22 cellular contexts compared by ENCODE assay signal in the genomic region with DNA sequence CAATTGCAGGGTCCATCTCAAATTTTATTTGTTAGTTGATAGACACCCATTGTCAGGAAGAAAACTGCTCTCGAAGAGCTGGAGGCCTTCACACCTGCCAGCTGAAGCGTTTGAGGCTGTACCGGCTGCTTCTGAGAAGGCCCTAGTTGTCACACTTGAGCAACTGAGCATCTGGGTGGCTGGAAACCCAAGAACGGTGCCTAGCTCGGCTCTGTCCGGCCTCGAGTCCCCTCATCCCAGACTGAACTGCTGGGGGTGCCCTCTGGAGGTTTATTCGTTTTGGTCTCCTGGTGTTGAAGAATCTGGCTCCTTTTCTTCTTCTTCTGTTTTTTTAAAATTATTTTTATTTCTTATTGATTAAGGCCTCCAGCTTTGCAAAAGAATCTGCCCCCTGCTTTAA.
"Had no signal": no experiment of that assay in that cellular context is flagged by ENCODE, and none has a peak within 500 bp of the region (broad histone marks: within the 10 kb centered on the region; RNA-seq: fewer than 3 reads in every experiment).

No MANE protein-coding gene starts in this region.

- ATAC-seq: activated CD4-positive, CD25-positive, alpha-beta regulatory T cell treated with anti-CD3 and anti-CD28 coated beads, Interleukin-2, amount 50 U/mL, for 24 hours; activated T-cell treated with anti-CD3 and anti-CD28 coated beads, Interleukin-2, amount 50 U/mL, for 72 hours; mucosa of descending colon; sciatic nerve; stimulated activated naive CD8-positive, alpha-beta T cell treated with anti-CD3 and anti-CD28 coated beads, Interleukin-15, Interleukin-2, amounts not matched to agents 100 U/mL and 50 U/mL, for 24 hours had no signal

- H3K4me3 ChIP-seq: colonic mucosa, dorsolateral prefrontal cortex, esophagus muscularis mucosa, mucosa of descending colon, smooth muscle cell, tibial artery had no signal

- H3K4me2 ChIP-seq: smooth muscle cell had no signal

- H3K27ac ChIP-seq: colonic mucosa, dorsolateral prefrontal cortex, esophagus muscularis mucosa, tibial artery had no signal

- H3K27me3 ChIP-seq: colonic mucosa, esophagus muscularis mucosa, tibial artery had no signal

- H3K4me1 Mint-ChIP-seq: activated CD4-positive, alpha-beta memory T cell treated with anti-CD3 and anti-CD28 coated beads, Interleukin-2, amount 10 ng/mL, durations not matched to agents 7 days and 5 days; activated CD4-positive, alpha-beta T cell treated with anti-CD3 and anti-CD28 coated beads, Interleukin-2, amount 10 ng/mL, durations not matched to agents 24 days and 14 days had no signal

- H3K36me3 ChIP-seq: colonic mucosa, esophagus muscularis mucosa, tibial artery had no signal

- H3K9me3 ChIP-seq: colonic mucosa, esophagus muscularis mucosa, mucosa of descending colon, tibial artery had no signal

- H3K9me3 Mint-ChIP-seq: activated CD4-positive, alpha-beta memory T cell treated with anti-CD3 and anti-CD28 coated beads, Interleukin-2, amount 10 ng/mL, durations not matched to agents 7 days and 5 days; activated CD4-positive, alpha-beta T cell treated with anti-CD3 and anti-CD28 coated beads, Interleukin-2, amount 10 ng/mL, durations not matched to agents 24 days and 14 days; activated naive CD4-positive, alpha-beta T cell treated with anti-CD3 and anti-CD28 coated beads for 36 hours; activated T-cell treated with anti-CD3 and anti-CD28 coated beads, Interleukin-2, amount 50 U/mL, for 72 hours had no signal

- DNase-seq: activated CD4-positive, alpha-beta memory T cell treated with anti-CD3 and anti-CD28 coated beads, Interleukin-2, amount 10 ng/mL, durations not matched to agents 7 days and 5 days; activated CD4-positive, alpha-beta T cell treated with anti-CD3 and anti-CD28 coated beads, Interleukin-2, amount 10 ng/mL, durations not matched to agents 24 days and 14 days; activated effector memory CD4-positive, alpha-beta T cell treated with Interleukin-2 at 50 U/mL for 16 hours; activated naive CD4-positive, alpha-beta T cell treated with anti-CD3 and anti-CD28 coated beads for 36 hours; activated T-cell treated with anti-CD3 and anti-CD28 coated beads, Interleukin-2, amount 50 U/mL, for 72 hours; amygdala; colonic mucosa; dorsolateral prefrontal cortex; hippocampal formation; mesenchymal stem cell; mucosa of descending colon; stimulated activated CD4-positive, alpha-beta T cell treated with anti-CD3 and anti-CD28 coated beads, Interleukin-2, amount 100 ng/mL, for 48 hours; stimulated activated CD8-positive, alpha-beta memory T cell treated with anti-CD3 and anti-CD28 coated beads, Interleukin-4, amount 100 ng/mL, for 48 hours; stimulated activated naive CD8-positive, alpha-beta T cell treated with anti-CD3 and anti-CD28 coated beads, Interleukin-15, Interleukin-2, amounts not matched to agents 100 U/mL and 50 U/mL, for 24 hours; substantia nigra; tibial artery had no signal

- H3K4me3 Mint-ChIP-seq: activated CD4-positive, alpha-beta memory T cell treated with anti-CD3 and anti-CD28 coated beads, Interleukin-2, amount 10 ng/mL, durations not matched to agents 7 days and 5 days; activated CD4-positive, alpha-beta T cell treated with anti-CD3 and anti-CD28 coated beads, Interleukin-2, amount 10 ng/mL, durations not matched to agents 24 days and 14 days; activated naive CD4-positive, alpha-beta T cell treated with anti-CD3 and anti-CD28 coated beads for 36 hours; activated T-cell treated with anti-CD3 and anti-CD28 coated beads, Interleukin-2, amount 50 U/mL, for 72 hours had no signal

- H3K27ac Mint-ChIP-seq: activated CD4-positive, alpha-beta memory T cell treated with anti-CD3 and anti-CD28 coated beads, Interleukin-2, amount 10 ng/mL, durations not matched to agents 7 days and 5 days; activated CD4-positive, alpha-beta T cell treated with anti-CD3 and anti-CD28 coated beads, Interleukin-2, amount 10 ng/mL, durations not matched to agents 24 days and 14 days; activated naive CD4-positive, alpha-beta T cell treated with anti-CD3 and anti-CD28 coated beads for 36 hours; activated T-cell treated with anti-CD3 and anti-CD28 coated beads, Interleukin-2, amount 50 U/mL, for 72 hours had no signal

- FAIRE-seq: bronchial epithelial cell, frontal cortex had no signal

- H3K4me1 ChIP-seq: colonic mucosa, esophagus muscularis mucosa, tibial artery had no signal
